ENCODE assay signal across 1 cellular context in the genomic region with DNA sequence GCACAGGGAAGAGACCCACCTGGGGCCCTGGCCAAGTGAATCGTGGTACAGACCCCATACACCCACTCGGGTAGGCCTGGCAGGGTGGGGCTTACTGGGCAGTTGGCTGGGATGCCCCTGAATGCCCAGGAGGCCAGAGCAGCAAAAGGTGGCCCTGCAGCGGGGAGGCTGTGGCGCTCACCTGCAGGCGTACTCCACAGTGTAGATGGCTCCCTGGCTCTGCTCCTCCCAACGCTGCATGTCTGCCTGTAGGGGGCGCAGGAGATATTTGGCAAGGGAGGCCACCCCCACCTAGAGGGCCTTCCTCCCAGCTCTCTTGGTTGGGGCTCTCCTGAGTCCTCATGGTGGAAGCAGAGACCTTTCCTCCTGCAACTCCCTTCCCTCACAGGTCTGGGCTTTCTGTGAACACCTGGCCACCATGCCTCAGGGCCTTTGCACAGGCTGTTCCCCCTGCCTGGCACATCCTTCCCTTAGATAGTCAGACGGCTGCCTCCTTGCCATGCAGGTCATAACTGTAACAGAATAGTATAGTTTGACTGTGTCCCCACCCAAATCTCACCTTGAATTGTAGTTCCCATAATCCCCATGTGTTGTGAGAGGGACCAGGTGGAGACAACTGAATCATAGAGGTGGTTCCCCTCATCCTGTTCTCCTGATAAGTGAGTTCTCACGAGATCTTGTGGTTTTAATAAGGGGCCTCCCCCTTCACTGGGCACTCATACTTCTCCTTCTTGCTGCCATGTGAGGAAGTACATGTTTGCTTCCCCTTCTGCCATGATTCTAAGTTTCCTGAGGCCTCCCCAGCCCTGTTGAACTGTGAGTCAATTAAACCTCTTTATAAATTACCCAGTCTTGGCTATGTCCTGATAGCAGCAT.
A peak's percentile ranks its signal among the peaks of the same experiment; 100 is the strongest.
TF ChIP-seq lines count a peak whose summit lies in the region.

No MANE protein-coding gene starts in this region.

TF ChIP-seq in HepG2, 621 proteins besides CTCF, POLR2A, EP300 and RAD21 (continued from another document and continues in another):
- TF ChIP-seq, protein P1, sequence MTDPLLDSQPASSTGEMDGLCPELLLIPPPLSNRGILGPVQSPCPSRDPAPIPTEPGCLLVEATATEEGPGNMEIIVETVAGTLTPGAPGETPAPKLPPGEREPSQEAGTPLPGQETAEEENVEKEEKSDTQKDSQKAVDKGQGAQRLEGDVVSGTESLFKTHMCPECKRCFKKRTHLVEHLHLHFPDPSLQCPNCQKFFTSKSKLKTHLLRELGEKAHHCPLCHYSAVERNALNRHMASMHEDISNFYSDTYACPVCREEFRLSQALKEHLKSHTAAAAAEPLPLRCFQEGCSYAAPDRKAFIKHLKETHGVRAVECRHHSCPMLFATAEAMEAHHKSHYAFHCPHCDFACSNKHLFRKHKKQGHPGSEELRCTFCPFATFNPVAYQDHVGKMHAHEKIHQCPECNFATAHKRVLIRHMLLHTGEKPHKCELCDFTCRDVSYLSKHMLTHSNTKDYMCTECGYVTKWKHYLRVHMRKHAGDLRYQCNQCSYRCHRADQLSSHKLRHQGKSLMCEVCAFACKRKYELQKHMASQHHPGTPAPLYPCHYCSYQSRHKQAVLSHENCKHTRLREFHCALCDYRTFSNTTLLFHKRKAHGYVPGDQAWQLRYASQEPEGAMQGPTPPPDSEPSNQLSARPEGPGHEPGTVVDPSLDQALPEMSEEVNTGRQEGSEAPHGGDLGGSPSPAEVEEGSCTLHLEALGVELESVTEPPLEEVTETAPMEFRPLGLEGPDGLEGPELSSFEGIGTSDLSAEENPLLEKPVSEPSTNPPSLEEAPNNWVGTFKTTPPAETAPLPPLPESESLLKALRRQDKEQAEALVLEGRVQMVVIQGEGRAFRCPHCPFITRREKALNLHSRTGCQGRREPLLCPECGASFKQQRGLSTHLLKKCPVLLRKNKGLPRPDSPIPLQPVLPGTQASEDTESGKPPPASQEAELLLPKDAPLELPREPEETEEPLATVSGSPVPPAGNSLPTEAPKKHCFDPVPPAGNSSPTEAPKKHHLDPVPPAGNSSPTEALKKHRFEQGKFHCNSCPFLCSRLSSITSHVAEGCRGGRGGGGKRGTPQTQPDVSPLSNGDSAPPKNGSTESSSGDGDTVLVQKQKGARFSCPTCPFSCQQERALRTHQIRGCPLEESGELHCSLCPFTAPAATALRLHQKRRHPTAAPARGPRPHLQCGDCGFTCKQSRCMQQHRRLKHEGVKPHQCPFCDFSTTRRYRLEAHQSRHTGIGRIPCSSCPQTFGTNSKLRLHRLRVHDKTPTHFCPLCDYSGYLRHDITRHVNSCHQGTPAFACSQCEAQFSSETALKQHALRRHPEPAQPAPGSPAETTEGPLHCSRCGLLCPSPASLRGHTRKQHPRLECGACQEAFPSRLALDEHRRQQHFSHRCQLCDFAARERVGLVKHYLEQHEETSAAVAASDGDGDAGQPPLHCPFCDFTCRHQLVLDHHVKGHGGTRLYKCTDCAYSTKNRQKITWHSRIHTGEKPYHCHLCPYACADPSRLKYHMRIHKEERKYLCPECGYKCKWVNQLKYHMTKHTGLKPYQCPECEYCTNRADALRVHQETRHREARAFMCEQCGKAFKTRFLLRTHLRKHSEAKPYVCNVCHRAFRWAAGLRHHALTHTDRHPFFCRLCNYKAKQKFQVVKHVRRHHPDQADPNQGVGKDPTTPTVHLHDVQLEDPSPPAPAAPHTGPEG (CRISPR knock-in tag; IDR thresholded peaks at IDR 0.05), result no peak
- TF ChIP-seq ZNF570 (CRISPR knock-in tag; IDR thresholded peaks at IDR 0.05; ENCODE audit: borderline replicate concordance), result no peak
- TF ChIP-seq ZNF431 (CRISPR knock-in tag; IDR thresholded peaks at IDR 0.05; ENCODE audit: borderline replicate concordance, low read depth), result no peak
- 0 out of 2 replicates have a peak, but pooled peaks have one; percentile 43 for TF ChIP-seq ZMYM4 (CRISPR knock-in tag; IDR thresholded peaks at IDR 0.05)
- no peak for TF ChIP-seq ATRX (CRISPR knock-in tag; IDR thresholded peaks at IDR 0.05; ENCODE audit: borderline replicate concordance)
- TF ChIP-seq ZNF350 (CRISPR knock-in tag; IDR thresholded peaks at IDR 0.05; ENCODE audit: borderline replicate concordance, low read depth), result no peak
- no peak for TF ChIP-seq ZNF296 (CRISPR knock-in tag; conservative IDR thresholded peaks at IDR 0.05)
- TF ChIP-seq TEAD2 (CRISPR knock-in tag; IDR thresholded peaks at IDR 0.05), result no peak
- TF ChIP-seq ZBTB38 (CRISPR knock-in tag; IDR thresholded peaks at IDR 0.05), result peak; percentile 73
- TF ChIP-seq, protein P2, sequence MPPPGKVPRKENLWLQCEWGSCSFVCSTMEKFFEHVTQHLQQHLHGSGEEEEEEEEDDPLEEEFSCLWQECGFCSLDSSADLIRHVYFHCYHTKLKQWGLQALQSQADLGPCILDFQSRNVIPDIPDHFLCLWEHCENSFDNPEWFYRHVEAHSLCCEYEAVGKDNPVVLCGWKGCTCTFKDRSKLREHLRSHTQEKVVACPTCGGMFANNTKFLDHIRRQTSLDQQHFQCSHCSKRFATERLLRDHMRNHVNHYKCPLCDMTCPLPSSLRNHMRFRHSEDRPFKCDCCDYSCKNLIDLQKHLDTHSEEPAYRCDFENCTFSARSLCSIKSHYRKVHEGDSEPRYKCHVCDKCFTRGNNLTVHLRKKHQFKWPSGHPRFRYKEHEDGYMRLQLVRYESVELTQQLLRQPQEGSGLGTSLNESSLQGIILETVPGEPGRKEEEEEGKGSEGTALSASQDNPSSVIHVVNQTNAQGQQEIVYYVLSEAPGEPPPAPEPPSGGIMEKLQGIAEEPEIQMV (CRISPR knock-in tag; IDR thresholded peaks at IDR 0.05; ENCODE audit: low read depth), result no peak
- TF ChIP-seq, protein P3, sequence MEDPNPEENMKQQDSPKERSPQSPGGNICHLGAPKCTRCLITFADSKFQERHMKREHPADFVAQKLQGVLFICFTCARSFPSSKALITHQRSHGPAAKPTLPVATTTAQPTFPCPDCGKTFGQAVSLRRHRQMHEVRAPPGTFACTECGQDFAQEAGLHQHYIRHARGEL (CRISPR knock-in tag; IDR thresholded peaks at IDR 0.05), result no peak
- TF ChIP-seq, protein P4, sequence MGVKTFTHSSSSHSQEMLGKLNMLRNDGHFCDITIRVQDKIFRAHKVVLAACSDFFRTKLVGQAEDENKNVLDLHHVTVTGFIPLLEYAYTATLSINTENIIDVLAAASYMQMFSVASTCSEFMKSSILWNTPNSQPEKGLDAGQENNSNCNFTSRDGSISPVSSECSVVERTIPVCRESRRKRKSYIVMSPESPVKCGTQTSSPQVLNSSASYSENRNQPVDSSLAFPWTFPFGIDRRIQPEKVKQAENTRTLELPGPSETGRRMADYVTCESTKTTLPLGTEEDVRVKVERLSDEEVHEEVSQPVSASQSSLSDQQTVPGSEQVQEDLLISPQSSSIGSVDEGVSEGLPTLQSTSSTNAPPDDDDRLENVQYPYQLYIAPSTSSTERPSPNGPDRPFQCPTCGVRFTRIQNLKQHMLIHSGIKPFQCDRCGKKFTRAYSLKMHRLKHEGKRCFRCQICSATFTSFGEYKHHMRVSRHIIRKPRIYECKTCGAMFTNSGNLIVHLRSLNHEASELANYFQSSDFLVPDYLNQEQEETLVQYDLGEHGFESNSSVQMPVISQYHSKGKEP (CRISPR knock-in tag; IDR thresholded peaks at IDR 0.05), result no peak
- TF ChIP-seq, protein P5, sequence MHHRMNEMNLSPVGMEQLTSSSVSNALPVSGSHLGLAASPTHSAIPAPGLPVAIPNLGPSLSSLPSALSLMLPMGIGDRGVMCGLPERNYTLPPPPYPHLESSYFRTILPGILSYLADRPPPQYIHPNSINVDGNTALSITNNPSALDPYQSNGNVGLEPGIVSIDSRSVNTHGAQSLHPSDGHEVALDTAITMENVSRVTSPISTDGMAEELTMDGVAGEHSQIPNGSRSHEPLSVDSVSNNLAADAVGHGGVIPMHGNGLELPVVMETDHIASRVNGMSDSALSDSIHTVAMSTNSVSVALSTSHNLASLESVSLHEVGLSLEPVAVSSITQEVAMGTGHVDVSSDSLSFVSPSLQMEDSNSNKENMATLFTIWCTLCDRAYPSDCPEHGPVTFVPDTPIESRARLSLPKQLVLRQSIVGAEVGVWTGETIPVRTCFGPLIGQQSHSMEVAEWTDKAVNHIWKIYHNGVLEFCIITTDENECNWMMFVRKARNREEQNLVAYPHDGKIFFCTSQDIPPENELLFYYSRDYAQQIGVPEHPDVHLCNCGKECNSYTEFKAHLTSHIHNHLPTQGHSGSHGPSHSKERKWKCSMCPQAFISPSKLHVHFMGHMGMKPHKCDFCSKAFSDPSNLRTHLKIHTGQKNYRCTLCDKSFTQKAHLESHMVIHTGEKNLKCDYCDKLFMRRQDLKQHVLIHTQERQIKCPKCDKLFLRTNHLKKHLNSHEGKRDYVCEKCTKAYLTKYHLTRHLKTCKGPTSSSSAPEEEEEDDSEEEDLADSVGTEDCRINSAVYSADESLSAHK (CRISPR knock-in tag; IDR thresholded peaks at IDR 0.05; ENCODE audit: borderline replicate concordance), result no peak
- no peak for TF ChIP-seq SRSF4 (IDR thresholded peaks at IDR 0.05; ENCODE audit: low read depth, low read length, poor library complexity, severe bottlenecking)
- TF ChIP-seq RXRB (CRISPR knock-in tag; IDR thresholded peaks at IDR 0.05; ENCODE audit: borderline replicate concordance), result no peak
- no peak for TF ChIP-seq RFX5 (IDR thresholded peaks at IDR 0.05; ENCODE audit: low read depth, low read length)
- no peak for TF ChIP-seq RCOR2 (CRISPR knock-in tag; IDR thresholded peaks at IDR 0.05)
- TF ChIP-seq, protein P6, sequence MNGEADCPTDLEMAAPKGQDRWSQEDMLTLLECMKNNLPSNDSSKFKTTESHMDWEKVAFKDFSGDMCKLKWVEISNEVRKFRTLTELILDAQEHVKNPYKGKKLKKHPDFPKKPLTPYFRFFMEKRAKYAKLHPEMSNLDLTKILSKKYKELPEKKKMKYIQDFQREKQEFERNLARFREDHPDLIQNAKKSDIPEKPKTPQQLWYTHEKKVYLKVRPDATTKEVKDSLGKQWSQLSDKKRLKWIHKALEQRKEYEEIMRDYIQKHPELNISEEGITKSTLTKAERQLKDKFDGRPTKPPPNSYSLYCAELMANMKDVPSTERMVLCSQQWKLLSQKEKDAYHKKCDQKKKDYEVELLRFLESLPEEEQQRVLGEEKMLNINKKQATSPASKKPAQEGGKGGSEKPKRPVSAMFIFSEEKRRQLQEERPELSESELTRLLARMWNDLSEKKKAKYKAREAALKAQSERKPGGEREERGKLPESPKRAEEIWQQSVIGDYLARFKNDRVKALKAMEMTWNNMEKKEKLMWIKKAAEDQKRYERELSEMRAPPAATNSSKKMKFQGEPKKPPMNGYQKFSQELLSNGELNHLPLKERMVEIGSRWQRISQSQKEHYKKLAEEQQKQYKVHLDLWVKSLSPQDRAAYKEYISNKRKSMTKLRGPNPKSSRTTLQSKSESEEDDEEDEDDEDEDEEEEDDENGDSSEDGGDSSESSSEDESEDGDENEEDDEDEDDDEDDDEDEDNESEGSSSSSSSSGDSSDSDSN (CRISPR knock-in tag; IDR thresholded peaks at IDR 0.05), result no peak
- TF ChIP-seq, protein P7, sequence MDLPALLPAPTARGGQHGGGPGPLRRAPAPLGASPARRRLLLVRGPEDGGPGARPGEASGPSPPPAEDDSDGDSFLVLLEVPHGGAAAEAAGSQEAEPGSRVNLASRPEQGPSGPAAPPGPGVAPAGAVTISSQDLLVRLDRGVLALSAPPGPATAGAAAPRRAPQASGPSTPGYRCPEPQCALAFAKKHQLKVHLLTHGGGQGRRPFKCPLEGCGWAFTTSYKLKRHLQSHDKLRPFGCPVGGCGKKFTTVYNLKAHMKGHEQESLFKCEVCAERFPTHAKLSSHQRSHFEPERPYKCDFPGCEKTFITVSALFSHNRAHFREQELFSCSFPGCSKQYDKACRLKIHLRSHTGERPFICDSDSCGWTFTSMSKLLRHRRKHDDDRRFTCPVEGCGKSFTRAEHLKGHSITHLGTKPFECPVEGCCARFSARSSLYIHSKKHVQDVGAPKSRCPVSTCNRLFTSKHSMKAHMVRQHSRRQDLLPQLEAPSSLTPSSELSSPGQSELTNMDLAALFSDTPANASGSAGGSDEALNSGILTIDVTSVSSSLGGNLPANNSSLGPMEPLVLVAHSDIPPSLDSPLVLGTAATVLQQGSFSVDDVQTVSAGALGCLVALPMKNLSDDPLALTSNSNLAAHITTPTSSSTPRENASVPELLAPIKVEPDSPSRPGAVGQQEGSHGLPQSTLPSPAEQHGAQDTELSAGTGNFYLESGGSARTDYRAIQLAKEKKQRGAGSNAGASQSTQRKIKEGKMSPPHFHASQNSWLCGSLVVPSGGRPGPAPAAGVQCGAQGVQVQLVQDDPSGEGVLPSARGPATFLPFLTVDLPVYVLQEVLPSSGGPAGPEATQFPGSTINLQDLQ (CRISPR knock-in tag; IDR thresholded peaks at IDR 0.05), result no peak
- no peak for TF ChIP-seq PHB2 (IDR thresholded peaks at IDR 0.05; ENCODE audit: partially characterized antibody)
- no peak for TF ChIP-seq PAWR (CRISPR knock-in tag; IDR thresholded peaks at IDR 0.05; ENCODE audit: borderline replicate concordance)
- no peak for TF ChIP-seq ZNF101 (CRISPR knock-in tag; IDR thresholded peaks at IDR 0.05; ENCODE audit: borderline replicate concordance, low read depth)
- TF ChIP-seq, protein P8, sequence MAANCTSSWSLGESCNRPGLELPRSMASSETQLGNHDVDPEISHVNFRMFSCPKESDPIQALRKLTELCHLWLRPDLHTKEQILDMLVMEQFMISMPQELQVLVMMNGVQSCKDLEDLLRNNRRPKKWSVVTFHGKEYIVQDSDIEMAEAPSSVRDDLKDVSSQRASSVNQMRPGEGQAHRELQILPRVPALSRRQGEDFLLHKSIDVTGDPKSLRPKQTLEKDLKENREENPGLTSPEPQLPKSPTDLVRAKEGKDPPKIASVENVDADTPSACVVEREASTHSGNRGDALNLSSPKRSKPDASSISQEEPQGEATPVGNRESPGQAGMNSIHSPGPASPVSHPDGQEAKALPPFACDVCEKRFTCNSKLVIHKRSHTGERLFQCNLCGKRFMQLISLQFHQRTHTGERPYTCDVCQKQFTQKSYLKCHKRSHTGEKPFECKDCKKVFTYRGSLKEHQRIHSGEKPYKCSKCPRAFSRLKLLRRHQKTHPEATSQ (CRISPR knock-in tag; IDR thresholded peaks at IDR 0.05; ENCODE audit: borderline replicate concordance), result 0 out of 2 replicates have a peak, but pooled peaks have one; percentile 73
- TF ChIP-seq, protein P9, sequence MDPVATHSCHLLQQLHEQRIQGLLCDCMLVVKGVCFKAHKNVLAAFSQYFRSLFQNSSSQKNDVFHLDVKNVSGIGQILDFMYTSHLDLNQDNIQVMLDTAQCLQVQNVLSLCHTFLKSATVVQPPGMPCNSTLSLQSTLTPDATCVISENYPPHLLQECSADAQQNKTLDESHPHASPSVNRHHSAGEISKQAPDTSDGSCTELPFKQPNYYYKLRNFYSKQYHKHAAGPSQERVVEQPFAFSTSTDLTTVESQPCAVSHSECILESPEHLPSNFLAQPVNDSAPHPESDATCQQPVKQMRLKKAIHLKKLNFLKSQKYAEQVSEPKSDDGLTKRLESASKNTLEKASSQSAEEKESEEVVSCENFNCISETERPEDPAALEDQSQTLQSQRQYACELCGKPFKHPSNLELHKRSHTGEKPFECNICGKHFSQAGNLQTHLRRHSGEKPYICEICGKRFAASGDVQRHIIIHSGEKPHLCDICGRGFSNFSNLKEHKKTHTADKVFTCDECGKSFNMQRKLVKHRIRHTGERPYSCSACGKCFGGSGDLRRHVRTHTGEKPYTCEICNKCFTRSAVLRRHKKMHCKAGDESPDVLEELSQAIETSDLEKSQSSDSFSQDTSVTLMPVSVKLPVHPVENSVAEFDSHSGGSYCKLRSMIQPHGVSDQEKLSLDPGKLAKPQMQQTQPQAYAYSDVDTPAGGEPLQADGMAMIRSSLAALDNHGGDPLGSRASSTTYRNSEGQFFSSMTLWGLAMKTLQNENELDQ (CRISPR knock-in tag; IDR thresholded peaks at IDR 0.05; ENCODE audit: borderline replicate concordance), result no peak
- no peak for TF ChIP-seq ZFP36L1 (CRISPR knock-in tag; IDR thresholded peaks at IDR 0.05)
